8 cellular contexts compared by ENCODE assay signal in genomic region chr14:49634547-49635334, GRCh38. TPM values are rescaled to one million over a fixed set of nuclear protein-coding genes. Genes with fewer than 3 reads are reported as not detected.
DNase-seq lines count a peak whose midpoint lies in the region; ATAC-seq and TF ChIP-seq lines count a peak whose summit lies in the region.

Gene DNAAF2, minus strand, starts transcription at chr14:49635244. Its CDS starts 95 bp downstream, at chr14:49635149.

- in situ Hi-C loops in ACHN (cut with HindIII; ENCODE audit: low pct_ligation_motif_present, low pct_unique_long_range_greater_than_20kb, low sequenced_read_pairs), result no loop called here

- H3K9ac ChIP-seq in colonic mucosa (ENCODE audit: low read depth in 2 of 2, low read length in 2 of 2), result peak within 1 kb of the TSS; percentile 93 to 99

- H3K9me3 ChIP-seq in colonic mucosa, result no peaks in the 10 kb centered on the region

- peak within 1 kb of the TSS; percentile 99 for H3K27ac ChIP-seq in colonic mucosa

- H3K27me3 ChIP-seq in colonic mucosa, result no peaks in the 10 kb centered on the region

- no peaks in the 10 kb centered on the region for H3K4me1 ChIP-seq in colonic mucosa

- intact Hi-C loops in colonic mucosa (cut with DNase I), result loop anchor here (5.0 to 10.0 kb wide), 3 partner anchors 133 to 480 kb away; partner anchors contain the start of genes KLHDC2 and VCPKMT

- no peaks in the 10 kb centered on the region for H3K36me3 ChIP-seq in colonic mucosa

- peak within 1 kb of the TSS; percentile 92 for H3K4me3 ChIP-seq in colonic mucosa

- no peak for TF ChIP-seq CTCF in colonic mucosa (IDR thresholded peaks at IDR 0.05)

- DNase-seq in ACHN (peak; percentile 74), NCI-H2171 treated with DMSO at 0.1 percent for 48 hours (lab: John Stamatoyannopoulos, UW) (peak; percentile 71), colonic mucosa (peak; percentile 69), left lobe of liver (ENCODE audit: low spot score) (peak; percentile 67)
- DNase-seq in activated CD4-positive, alpha-beta T cell treated with anti-CD3 and anti-CD28 coated beads for 48 hours, result peak; percentile 69
- DNase-seq in stimulated activated CD4-positive, alpha-beta T cell treated with anti-CD3 and anti-CD28 coated beads, Interleukin-4, amount 100 ng/mL, for 1 hour, result peak; percentile 63

- peak; percentile 30 for ATAC-seq in GM18868 (IDR thresholded peaks at IDR 0.05; ENCODE audit: unreplicated experiment)
- ATAC-seq in HG03108 (IDR thresholded peaks at IDR 0.05; ENCODE audit: unreplicated experiment), result peak; percentile 28
- ATAC-seq in left lobe of liver, result peak; percentile 52

RNA-seq across cellular contexts. Expression of gene DNAAF2, which starts in this region (rescaled TPM):
- 1 to 10 TPM; 6.8 to 8.3 TPM for total RNA-seq in colonic mucosa
- total RNA-seq in left lobe of liver, result 6.7 TPM

Comparison
In these comparisons a context has a peak if more than half of its experiments do, and no peak if none do; other contexts are left out.
1. Peak in every context shown above with its lines: DNase-seq, ATAC-seq, H3K4me3 ChIP-seq and H3K27ac ChIP-seq.